ENCODE assay signal across 1 cellular context in the genomic region with DNA sequence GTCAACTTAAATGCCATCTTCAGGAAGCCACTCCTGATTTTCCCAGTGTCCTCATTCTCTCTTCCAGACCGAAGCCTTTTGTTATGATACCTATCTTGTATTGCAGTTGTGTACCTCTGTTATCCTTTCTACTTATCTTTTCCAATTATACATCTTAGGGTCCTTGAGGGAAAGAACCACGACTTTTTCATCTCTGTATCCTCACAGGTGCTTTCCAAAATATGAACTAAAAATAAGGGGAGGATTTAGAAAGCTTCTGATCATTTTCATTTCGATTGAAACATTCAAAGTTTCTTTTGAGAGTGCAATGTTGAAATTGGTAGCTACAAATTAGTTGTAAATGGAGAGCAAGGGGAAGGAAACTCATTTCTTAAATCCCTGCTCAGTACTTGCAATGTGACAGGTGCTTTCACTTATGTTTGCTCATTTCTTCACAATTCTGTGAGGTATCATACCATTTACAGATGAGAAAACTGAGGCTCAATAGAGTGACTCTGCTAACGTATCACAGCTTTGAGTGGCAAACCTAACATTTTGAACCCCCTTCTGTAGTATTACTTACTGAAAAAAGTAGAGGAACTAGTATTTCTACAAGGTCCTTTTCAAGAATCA.
TF ChIP-seq lines count a peak whose summit lies in the region.

No MANE protein-coding gene starts in this region.

TF ChIP-seq in WTC11, 78 proteins besides CTCF, POLR2A, EP300 and RAD21:
- TF ChIP-seq, protein P1, sequence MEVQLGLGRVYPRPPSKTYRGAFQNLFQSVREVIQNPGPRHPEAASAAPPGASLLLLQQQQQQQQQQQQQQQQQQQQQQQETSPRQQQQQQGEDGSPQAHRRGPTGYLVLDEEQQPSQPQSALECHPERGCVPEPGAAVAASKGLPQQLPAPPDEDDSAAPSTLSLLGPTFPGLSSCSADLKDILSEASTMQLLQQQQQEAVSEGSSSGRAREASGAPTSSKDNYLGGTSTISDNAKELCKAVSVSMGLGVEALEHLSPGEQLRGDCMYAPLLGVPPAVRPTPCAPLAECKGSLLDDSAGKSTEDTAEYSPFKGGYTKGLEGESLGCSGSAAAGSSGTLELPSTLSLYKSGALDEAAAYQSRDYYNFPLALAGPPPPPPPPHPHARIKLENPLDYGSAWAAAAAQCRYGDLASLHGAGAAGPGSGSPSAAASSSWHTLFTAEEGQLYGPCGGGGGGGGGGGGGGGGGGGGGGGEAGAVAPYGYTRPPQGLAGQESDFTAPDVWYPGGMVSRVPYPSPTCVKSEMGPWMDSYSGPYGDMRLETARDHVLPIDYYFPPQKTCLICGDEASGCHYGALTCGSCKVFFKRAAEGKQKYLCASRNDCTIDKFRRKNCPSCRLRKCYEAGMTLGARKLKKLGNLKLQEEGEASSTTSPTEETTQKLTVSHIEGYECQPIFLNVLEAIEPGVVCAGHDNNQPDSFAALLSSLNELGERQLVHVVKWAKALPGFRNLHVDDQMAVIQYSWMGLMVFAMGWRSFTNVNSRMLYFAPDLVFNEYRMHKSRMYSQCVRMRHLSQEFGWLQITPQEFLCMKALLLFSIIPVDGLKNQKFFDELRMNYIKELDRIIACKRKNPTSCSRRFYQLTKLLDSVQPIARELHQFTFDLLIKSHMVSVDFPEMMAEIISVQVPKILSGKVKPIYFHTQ (CRISPR knock-in tag; IDR thresholded peaks at IDR 0.05), result no peak
- TF ChIP-seq, protein P2, sequence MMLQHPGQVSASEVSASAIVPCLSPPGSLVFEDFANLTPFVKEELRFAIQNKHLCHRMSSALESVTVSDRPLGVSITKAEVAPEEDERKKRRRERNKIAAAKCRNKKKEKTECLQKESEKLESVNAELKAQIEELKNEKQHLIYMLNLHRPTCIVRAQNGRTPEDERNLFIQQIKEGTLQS (CRISPR knock-in tag; conservative IDR thresholded peaks at IDR 0.05), result no peak
- TF ChIP-seq, protein P3, sequence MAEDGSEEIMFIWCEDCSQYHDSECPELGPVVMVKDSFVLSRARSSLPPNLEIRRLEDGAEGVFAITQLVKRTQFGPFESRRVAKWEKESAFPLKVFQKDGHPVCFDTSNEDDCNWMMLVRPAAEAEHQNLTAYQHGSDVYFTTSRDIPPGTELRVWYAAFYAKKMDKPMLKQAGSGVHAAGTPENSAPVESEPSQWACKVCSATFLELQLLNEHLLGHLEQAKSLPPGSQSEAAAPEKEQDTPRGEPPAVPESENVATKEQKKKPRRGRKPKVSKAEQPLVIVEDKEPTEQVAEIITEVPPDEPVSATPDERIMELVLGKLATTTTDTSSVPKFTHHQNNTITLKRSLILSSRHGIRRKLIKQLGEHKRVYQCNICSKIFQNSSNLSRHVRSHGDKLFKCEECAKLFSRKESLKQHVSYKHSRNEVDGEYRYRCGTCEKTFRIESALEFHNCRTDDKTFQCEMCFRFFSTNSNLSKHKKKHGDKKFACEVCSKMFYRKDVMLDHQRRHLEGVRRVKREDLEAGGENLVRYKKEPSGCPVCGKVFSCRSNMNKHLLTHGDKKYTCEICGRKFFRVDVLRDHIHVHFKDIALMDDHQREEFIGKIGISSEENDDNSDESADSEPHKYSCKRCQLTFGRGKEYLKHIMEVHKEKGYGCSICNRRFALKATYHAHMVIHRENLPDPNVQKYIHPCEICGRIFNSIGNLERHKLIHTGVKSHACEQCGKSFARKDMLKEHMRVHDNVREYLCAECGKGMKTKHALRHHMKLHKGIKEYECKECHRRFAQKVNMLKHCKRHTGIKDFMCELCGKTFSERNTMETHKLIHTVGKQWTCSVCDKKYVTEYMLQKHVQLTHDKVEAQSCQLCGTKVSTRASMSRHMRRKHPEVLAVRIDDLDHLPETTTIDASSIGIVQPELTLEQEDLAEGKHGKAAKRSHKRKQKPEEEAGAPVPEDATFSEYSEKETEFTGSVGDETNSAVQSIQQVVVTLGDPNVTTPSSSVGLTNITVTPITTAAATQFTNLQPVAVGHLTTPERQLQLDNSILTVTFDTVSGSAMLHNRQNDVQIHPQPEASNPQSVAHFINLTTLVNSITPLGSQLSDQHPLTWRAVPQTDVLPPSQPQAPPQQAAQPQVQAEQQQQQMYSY (CRISPR knock-in tag; IDR thresholded peaks at IDR 0.05), result 0 out of 2 replicates have a peak, but pooled peaks have one; percentile 46
